In genomic region chr14:23522643-23523198, GRCh38 we compare ENCODE assay signal across 1 cellular context.
TF ChIP-seq lines count a peak whose summit lies in the region.

No MANE protein-coding gene starts in this region.

TF ChIP-seq in HepG2, 621 proteins besides CTCF, POLR2A, EP300 and RAD21:
- TF ChIP-seq HIC2 (CRISPR knock-in tag; IDR thresholded peaks at IDR 0.05; ENCODE audit: low read depth) (0 out of 2 replicates have a peak, but pooled peaks have one; percentile 33), ZBTB33 (CRISPR knock-in tag; IDR thresholded peaks at IDR 0.05) (no peak), PRDM10 (CRISPR knock-in tag; IDR thresholded peaks at IDR 0.05; ENCODE audit: low read depth) (no peak), HNRNPUL1 (IDR thresholded peaks at IDR 0.05; ENCODE audit: low read depth, low read length) (no peak), ZNF883 (CRISPR knock-in tag; IDR thresholded peaks at IDR 0.05; ENCODE audit: not compliant biosample characterization) (peak; percentile 62), ZNF335 (CRISPR knock-in tag; IDR thresholded peaks at IDR 0.05) (no peak), ZNF503 (CRISPR knock-in tag; IDR thresholded peaks at IDR 0.05) (no peak), ZNF205 (CRISPR knock-in tag; IDR thresholded peaks at IDR 0.05) (no peak), BCL3 (CRISPR knock-in tag; IDR thresholded peaks at IDR 0.05) (peak; percentile 40; the same call in 1 of the 2 replicates), ZNF407 (CRISPR knock-in tag; IDR thresholded peaks at IDR 0.05; ENCODE audit: not compliant biosample characterization) (no peak)
